12 cellular contexts compared by ENCODE assay signal in genomic region chr1:109913360-109913879, GRCh38. TPM values are rescaled to one million over a fixed set of nuclear protein-coding genes. Genes with fewer than 3 reads are reported as not detected.
DNase-seq lines count a peak whose midpoint lies in the region; ATAC-seq, FAIRE-seq and TF ChIP-seq lines count a peak whose summit lies in the region.
"Had no signal": no experiment of that assay in that cellular context is flagged by ENCODE, and none has a peak within 500 bp of the region (broad histone marks: within the 10 kb centered on the region; RNA-seq: fewer than 3 reads in every experiment).

No MANE protein-coding gene starts in this region.

- TF ChIP-seq POLR2A in breast epithelium (IDR thresholded peaks at IDR 0.05) (no peak), upper lobe of left lung (IDR thresholded peaks at IDR 0.05) (no peak)

- H3K4me1 ChIP-seq in breast epithelium, result peaks cover 4 to 14% of the 10 kb centered on the region in 2 donors
- H3K4me1 ChIP-seq in upper lobe of left lung, result peaks cover 40 to 62% (median 49%) of the 10 kb centered on the region in 4 donors

- WGBS in upper lobe of left lung, 2 donors, result 44 to 50% methylated on average over 1 of the region's 1 CpG

- ATAC-seq in upper lobe of left lung (ENCODE audit: low FRiP score in 2 of 2) (no peak), GM19397 (IDR thresholded peaks at IDR 0.05; ENCODE audit: unreplicated experiment) (no peak), GM21515 (IDR thresholded peaks at IDR 0.05; ENCODE audit: unreplicated experiment) (no peak)
- ATAC-seq: foreskin keratinocyte had no signal

- peak overlapping the region; percentile 93 for H3K4me3 Mint-ChIP-seq in activated naive CD8-positive, alpha-beta T cell
- H3K4me3 Mint-ChIP-seq in activated naive CD8-positive, alpha-beta T cell treated with anti-CD3 and anti-CD28 coated beads for 36 hours, result no peak overlapping the region
- peak overlapping the region; percentile 84 for H3K4me3 Mint-ChIP-seq in mesothelial cell of epicardium

- no peaks in the 10 kb centered on the region for H3K9me3 ChIP-seq in breast epithelium
- H3K9me3 ChIP-seq in upper lobe of left lung, result no peaks in the 10 kb centered on the region

- no peaks in the 10 kb centered on the region for H3K27me3 ChIP-seq in breast epithelium
- no peaks in the 10 kb centered on the region for H3K27me3 ChIP-seq in upper lobe of left lung

- intact Hi-C loops in breast epithelium (cut with DNase I; ENCODE audit: low total_unique reads), result loop anchor here (5.0 kb wide), 1 partner anchor 36 kb away; no protein-coding TSS in a partner anchor

- no peaks in the 10 kb centered on the region for H3K27me3 Mint-ChIP-seq in activated naive CD8-positive, alpha-beta T cell
- H3K27me3 Mint-ChIP-seq in activated naive CD8-positive, alpha-beta T cell treated with anti-CD3 and anti-CD28 coated beads for 36 hours, result no peaks in the 10 kb centered on the region
- H3K27me3 Mint-ChIP-seq in mesothelial cell of epicardium (ENCODE audit: low read depth), result no peaks in the 10 kb centered on the region

- DNase-seq in activated naive CD8-positive, alpha-beta T cell treated with anti-CD3 and anti-CD28 coated beads for 36 hours, result no peak
- DNase-seq in breast epithelium (ENCODE audit: low spot score in 2 of 2), result no peak
- DNase-seq in mesothelial cell of epicardium (ENCODE audit: low spot score in 2 of 2, unreplicated experiment in 2 of 2), result no peak
- no peak for DNase-seq in upper lobe of left lung
- no peak for DNase-seq in RCC 7860 (ENCODE audit: low spot score)
- DNase-seq: foreskin keratinocyte; KG1; stimulated activated CD4-positive, alpha-beta T cell treated with anti-CD3 and anti-CD28 coated beads, Interleukin-2, amount 100 ng/mL, for 48 hours had no signal

- no peaks in the 10 kb centered on the region for H3K36me3 ChIP-seq in breast epithelium
- H3K36me3 ChIP-seq in upper lobe of left lung, result peaks cover 14 to 34% (median 27%) of the 10 kb centered on the region in 4 donors

- H3K4me3 ChIP-seq in breast epithelium (peak overlapping the region; percentile 77 to 96 (median 88)), upper lobe of left lung (peak overlapping the region in 2 of 4 donors; percentile 84 to 92)

- no peak for FAIRE-seq in RCC 7860 (lab: Jason Lieb, UNC)

- H3K9me3 Mint-ChIP-seq in activated naive CD8-positive, alpha-beta T cell (ENCODE audit: low read depth), result no peaks in the 10 kb centered on the region
- no peaks in the 10 kb centered on the region for H3K9me3 Mint-ChIP-seq in activated naive CD8-positive, alpha-beta T cell treated with anti-CD3 and anti-CD28 coated beads for 36 hours
- no peaks in the 10 kb centered on the region for H3K9me3 Mint-ChIP-seq in mesothelial cell of epicardium

- H3K4me1 Mint-ChIP-seq in activated naive CD8-positive, alpha-beta T cell (ENCODE audit: low read depth), result peaks cover 38% of the 10 kb centered on the region
- H3K4me1 Mint-ChIP-seq in activated naive CD8-positive, alpha-beta T cell treated with anti-CD3 and anti-CD28 coated beads for 36 hours, result peaks cover 32% of the 10 kb centered on the region
- H3K4me1 Mint-ChIP-seq in mesothelial cell of epicardium, result peaks cover 37% of the 10 kb centered on the region

- no peak for TF ChIP-seq EP300 in upper lobe of left lung (IDR thresholded peaks at IDR 0.05)

- TF ChIP-seq CTCF in breast epithelium (IDR thresholded peaks at IDR 0.05), result no peak
- TF ChIP-seq CTCF in mesothelial cell of epicardium (IDR thresholded peaks at IDR 0.05; ENCODE audit: unreplicated experiment), result no peak
- no peak for TF ChIP-seq CTCF in upper lobe of left lung (IDR thresholded peaks at IDR 0.05)

- H3K27ac Mint-ChIP-seq in activated naive CD8-positive, alpha-beta T cell, result peak overlapping the region; percentile 61
- H3K27ac Mint-ChIP-seq in activated naive CD8-positive, alpha-beta T cell treated with anti-CD3 and anti-CD28 coated beads for 36 hours, result no peak overlapping the region
- peak overlapping the region; percentile 33 for H3K27ac Mint-ChIP-seq in mesothelial cell of epicardium

- peak overlapping the region; percentile 90 to 96 for H3K27ac ChIP-seq in breast epithelium
- H3K27ac ChIP-seq in upper lobe of left lung, result peak overlapping the region; percentile 89 to 92 (median 90)
- H3K27ac ChIP-seq: C4-2B, foreskin keratinocyte had no signal

- H3K36me3 Mint-ChIP-seq in activated naive CD8-positive, alpha-beta T cell, result peaks cover 29% of the 10 kb centered on the region
- H3K36me3 Mint-ChIP-seq in activated naive CD8-positive, alpha-beta T cell treated with anti-CD3 and anti-CD28 coated beads for 36 hours, result peaks cover 53% of the 10 kb centered on the region
- peaks cover 24% of the 10 kb centered on the region for H3K36me3 Mint-ChIP-seq in mesothelial cell of epicardium

RNA-seq across cellular contexts. Expression of gene CSF1, which starts 2.8 kb away (rescaled TPM):
- total RNA-seq in activated naive CD8-positive, alpha-beta T cell treated with anti-CD3 and anti-CD28 coated beads for 36 hours, result 10 to 100 TPM; 21.2 to 24.9 TPM
- total RNA-seq in breast epithelium (10 to 100 TPM; 28.2 to 54.7 (median 54.4) TPM), mesothelial cell of epicardium (27.1 to 28.9 TPM (median 27.4 TPM) in 3 replicates), upper lobe of left lung (100 to 1,000 TPM in 1 of 6 donors, 10 to 100 TPM in 5; 19.4 to 106 (median 36.5) TPM)
